ENCODE assay signal across 23 cellular contexts in the genomic region with DNA sequence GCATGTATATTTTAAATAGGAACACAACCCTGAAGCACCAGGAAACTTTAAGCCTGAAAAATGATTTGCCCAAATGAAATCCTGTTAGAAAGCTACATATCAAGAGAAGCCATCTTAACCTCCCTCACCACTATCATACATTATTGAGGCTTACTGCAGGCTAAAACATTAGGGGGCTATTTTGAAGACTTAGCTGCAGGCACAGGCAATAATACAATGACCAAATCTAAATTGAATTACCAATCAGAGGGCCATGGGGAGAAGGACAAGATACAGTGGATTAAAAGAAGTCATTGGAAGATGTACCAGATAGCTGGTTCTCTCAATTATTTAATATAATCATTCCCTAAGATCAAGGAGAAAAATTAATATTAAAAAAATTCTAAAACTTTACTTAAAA.
"Had no signal": no experiment of that assay in that cellular context is flagged by ENCODE, and none has a peak within 500 bp of the region (broad histone marks: within the 10 kb centered on the region; RNA-seq: fewer than 3 reads in every experiment).

No MANE protein-coding gene starts in this region.

- H3K36me3 ChIP-seq: lower lobe of right lung, neural progenitor cell, right lobe of liver, transverse colon, upper lobe of right lung, uterus had no signal

- H3K4me3 ChIP-seq: coronary artery, lower lobe of right lung, neural progenitor cell, right lobe of liver, transverse colon, upper lobe of right lung, uterus had no signal

- H3K27ac ChIP-seq: lower lobe of right lung, neural progenitor cell, parathyroid adenoma, right lobe of liver, upper lobe of right lung had no signal

- H3K27me3 ChIP-seq: neural progenitor cell, right lobe of liver, transverse colon, upper lobe of right lung, uterus had no signal

- H3K9me3 ChIP-seq: right lobe of liver, transverse colon, upper lobe of right lung, uterus had no signal

- ATAC-seq: left colon; left ventricle myocardium superior; lower lobe of right lung; naive thymus-derived CD4-positive, alpha-beta T cell; right lobe of liver; stimulated activated naive B cell treated with anti-CD40 and anti-IgM and Interleukin-4, amounts not matched to agents 10 μg/mL and 1 μg/mL and 100 μg/mL, for 72 hours; upper lobe of right lung had no signal

- DNase-seq: dermis blood vessel endothelial cell; effector memory CD4-positive, alpha-beta T cell; hypothalamus; immature natural killer cell; islet precursor cell; kidney glomerular epithelial cell; left colon; left ventricle myocardium superior; lower lobe of right lung; mesenchymal stem cell; midbrain; naive thymus-derived CD4-positive, alpha-beta T cell; right lobe of liver; small intestine; stimulated activated CD4-positive, alpha-beta T cell treated with anti-CD3 and anti-CD28 coated beads, Interleukin-15, amount 100 ng/mL, for 24 hours; stimulated activated CD4-positive, alpha-beta T cell treated with anti-CD3 and anti-CD28 coated beads, Interleukin-2, amount 100 ng/mL, for 48 hours; stimulated activated naive B cell treated with anti-CD40 and anti-IgM and Interleukin-4, amounts not matched to agents 10 μg/mL and 1 μg/mL and 100 μg/mL, for 72 hours; transverse colon; upper lobe of right lung; uterus had no signal
